Comparison of ENCODE assay signal across 10 cellular contexts in genomic region chr5:100550531-100551036, GRCh38. TPM values are rescaled to one million over a fixed set of nuclear protein-coding genes. Genes with fewer than 3 reads are reported as not detected.
DNase-seq lines count a peak whose midpoint lies in the region; ATAC-seq, FAIRE-seq and TF ChIP-seq lines count a peak whose summit lies in the region.
"Had no signal": no experiment of that assay in that cellular context is flagged by ENCODE, and none has a peak within 500 bp of the region (broad histone marks: within the 10 kb centered on the region; RNA-seq: fewer than 3 reads in every experiment).

No MANE protein-coding gene starts in this region.

- H3K36me3 ChIP-seq in body of pancreas (replicated peaks in 1 of 2; ENCODE audit: insufficient read depth in 1 of 2, low read depth in 2 of 2), result no peaks in the 10 kb centered on the region
- H3K36me3 ChIP-seq: esophagus muscularis mucosa had no signal

- 93% methylated on average over 1 of the region's 1 CpG for WGBS in body of pancreas, 2 donors

- TF ChIP-seq POLR2A in body of pancreas (IDR thresholded peaks at IDR 0.05) (no peak), H54 (IDR thresholded peaks at IDR 0.05; ENCODE audit: low read depth, low read length) (no peak)

- no peaks in the 10 kb centered on the region for H3K27me3 ChIP-seq in body of pancreas
- H3K27me3 ChIP-seq: esophagus muscularis mucosa, testis had no signal

- peak; percentile 73 for DNase-seq in GM12865 (ENCODE audit: low read depth)
- DNase-seq in epithelial cell of esophagus (ENCODE audit: low read depth), result peak; percentile 49
- DNase-seq in body of pancreas, result no peak
- DNase-seq in H54 (ENCODE audit: insufficient read length, low spot score), result no peak
- DNase-seq in anterior cingulate cortex (lab: John Stamatoyannopoulos, UW), result no peak
- no peak for DNase-seq in NCI-H2081 treated with DMSO at 0.1 percent for 48 hours (lab: John Stamatoyannopoulos, UW)
- DNase-seq: testis had no signal

- H3K4me3 ChIP-seq in GM12865 (ENCODE audit: low read depth, low read length) (no peak overlapping the region), epithelial cell of esophagus (ENCODE audit: low read length) (no peak overlapping the region), body of pancreas (no peak overlapping the region)
- H3K4me3 ChIP-seq: esophagus muscularis mucosa, testis had no signal

- ATAC-seq in GM21390 (IDR thresholded peaks at IDR 0.05; ENCODE audit: unreplicated experiment) (peak; percentile 93), HG03354 (IDR thresholded peaks at IDR 0.05; ENCODE audit: poor library complexity, severe bottlenecking, unreplicated experiment) (peak; percentile 88), body of pancreas (no peak)

- peaks cover 4% of the 10 kb centered on the region for H3K4me1 ChIP-seq in body of pancreas
- H3K4me1 ChIP-seq: testis had no signal

- H3K9me3 ChIP-seq in body of pancreas, result no peaks in the 10 kb centered on the region
- H3K9me3 ChIP-seq: esophagus muscularis mucosa, testis had no signal

- FAIRE-seq in H54 (lab: Jason Lieb, UNC), result no peak

- intact Hi-C loops in body of pancreas (cut with DNase I), result no loop called here

- H3K27ac ChIP-seq in body of pancreas, result no peak overlapping the region
- H3K27ac ChIP-seq: esophagus muscularis mucosa, testis had no signal

- TF ChIP-seq CTCF in GM12865 (IDR thresholded peaks at IDR 0.05; ENCODE audit: insufficient read depth, low read depth, low read length, missing control alignments) (no peak), epithelial cell of esophagus (IDR thresholded peaks at IDR 0.05; ENCODE audit: insufficient read depth, low read depth, low read length, missing control alignments) (no peak), body of pancreas (IDR thresholded peaks at IDR 0.05) (no peak)

RNA-seq across cellular contexts. Expression of gene FAM174A, which starts 15.4 kb away (rescaled TPM):
- 10 to 100 TPM; 18.1 to 30.9 TPM for total RNA-seq in body of pancreas

Comparison
In these comparisons a context has a peak if more than half of its experiments do, and no peak if none do; other contexts are left out.
1. DNase-seq: peak in GM12865 (single experiment) and epithelial cell of esophagus (single experiment); none in body of pancreas (0 of 4), H54 (single experiment), anterior cingulate cortex (0 of 58) and NCI-H2081 treated with DMSO at 0.1 percent for 48 hours (single experiment).